In genomic region chr1:211469938-211470529, GRCh38 we compare ENCODE assay signal across 8 cellular contexts. TPM values are rescaled to one million over a fixed set of nuclear protein-coding genes. Genes with fewer than 3 reads are reported as not detected.
DNase-seq lines count a peak whose midpoint lies in the region; ATAC-seq and TF ChIP-seq lines count a peak whose summit lies in the region.

No MANE protein-coding gene starts in this region.

- POLR2A ChIA-PET in CD8-positive, alpha-beta T cell (lab: Charles Lee): no interaction called here

- no peaks in the 10 kb centered on the region for H3K36me3 Mint-ChIP-seq in CD8-positive, alpha-beta T cell
- no peaks in the 10 kb centered on the region for H3K36me3 Mint-ChIP-seq in activated T-cell treated with anti-CD3 and anti-CD28 coated beads, Interleukin-2, amount 50 U/mL, for 24 hours (ENCODE audit: low read depth)
- no peaks in the 10 kb centered on the region for H3K36me3 Mint-ChIP-seq in neural progenitor cell

- no peak overlapping the region for H3K4me3 ChIP-seq in CD8-positive, alpha-beta T cell (ENCODE audit: low read depth, low read length)
- H3K4me3 ChIP-seq in HFF-Myc (replicated peaks; ENCODE audit: low read depth, low read length): no peak overlapping the region
- no peak overlapping the region for H3K4me3 ChIP-seq in fibroblast of the aortic adventitia (ENCODE audit: low read depth, low read length)
- H3K4me3 ChIP-seq in neural progenitor cell: no peak overlapping the region
- H3K4me3 ChIP-seq in thoracic aorta: peak overlapping the region; percentile 23

- CTCF ChIA-PET in CD8-positive, alpha-beta T cell (lab: Charles Lee): interaction anchor here (0.9 to 4.5 kb wide), 12 partner anchors 9 to 182 kb away, joined by 3 to 41 read pairs (median 4); partner anchors contain the start of gene TRAF5

- no peaks in the 10 kb centered on the region for H3K4me1 Mint-ChIP-seq in CD8-positive, alpha-beta T cell (ENCODE audit: low read depth)
- no peaks in the 10 kb centered on the region for H3K4me1 Mint-ChIP-seq in activated T-cell treated with anti-CD3 and anti-CD28 coated beads, Interleukin-2, amount 50 U/mL, for 24 hours (ENCODE audit: low read depth)
- peaks cover 7% of the 10 kb centered on the region for H3K4me1 Mint-ChIP-seq in neural progenitor cell

- H3K79me2 ChIP-seq in neural progenitor cell (ENCODE audit: low read depth): no peaks in the 10 kb centered on the region

- no peaks in the 10 kb centered on the region for H3K4me1 ChIP-seq in CD8-positive, alpha-beta T cell (ENCODE audit: insufficient read depth, low read length)
- H3K4me1 ChIP-seq in neural progenitor cell: no peaks in the 10 kb centered on the region
- H3K4me1 ChIP-seq in thoracic aorta (ENCODE audit: control insufficient read depth in 1 of 2, low read depth in 2 of 2): peaks cover 4 to 12% of the 10 kb centered on the region in 2 donors

- no peaks in the 10 kb centered on the region for H3K36me3 ChIP-seq in CD8-positive, alpha-beta T cell (ENCODE audit: insufficient read depth, low read length)
- H3K36me3 ChIP-seq in neural progenitor cell: no peaks in the 10 kb centered on the region
- no peaks in the 10 kb centered on the region for H3K36me3 ChIP-seq in thoracic aorta

- no peak for ATAC-seq in CD8-positive, alpha-beta T cell
- ATAC-seq in thoracic aorta (ENCODE audit: insufficient number of reproducible peaks, low FRiP score, low read depth) (peak; percentile 42), GM21737 (IDR thresholded peaks at IDR 0.05; ENCODE audit: unreplicated experiment) (no peak)

- H3K27ac ChIP-seq in CD8-positive, alpha-beta T cell (ENCODE audit: low read depth, low read length): no peak overlapping the region
- H3K27ac ChIP-seq in neural progenitor cell (no peak overlapping the region), thoracic aorta (no peak overlapping the region)

- H2AFZ ChIP-seq in neural progenitor cell (replicated peaks): peak overlapping the region; percentile 77

- H3K27me3 ChIP-seq in CD8-positive, alpha-beta T cell (ENCODE audit: insufficient read depth, low read length): no peaks in the 10 kb centered on the region
- H3K27me3 ChIP-seq in neural progenitor cell (peaks cover 12% of the 10 kb centered on the region), thoracic aorta (replicated peaks; ENCODE audit: insufficient read depth) (no peaks in the 10 kb centered on the region)

- peak in 6 of 7 experiments; percentile 14 to 60 (median 32) for DNase-seq in CD8-positive, alpha-beta T cell
- DNase-seq in HFF-Myc (ENCODE audit: extremely low read depth, low read depth): peak; percentile 31
- peak; percentile 87 for DNase-seq in NCI-H748 (lab: John Stamatoyannopoulos, UW; ENCODE audit: unreplicated experiment)
- DNase-seq in activated T-cell treated with anti-CD3 and anti-CD28 coated beads, Interleukin-2, amount 50 U/mL, for 24 hours: peak; percentile 64
- peak; percentile 71 for DNase-seq in fibroblast of the aortic adventitia (ENCODE audit: low read depth)
- peak; percentile 89 for DNase-seq in neural progenitor cell (ENCODE audit: low spot score)
- peak; percentile 46 for DNase-seq in thoracic aorta (ENCODE audit: low spot score)

- no peaks in the 10 kb centered on the region for H3K9me3 Mint-ChIP-seq in CD8-positive, alpha-beta T cell
- no peaks in the 10 kb centered on the region for H3K9me3 Mint-ChIP-seq in activated T-cell treated with anti-CD3 and anti-CD28 coated beads, Interleukin-2, amount 50 U/mL, for 24 hours
- H3K9me3 Mint-ChIP-seq in neural progenitor cell: no peaks in the 10 kb centered on the region

- H3K4me2 ChIP-seq in neural progenitor cell: peak overlapping the region; percentile 58

- H3K4me3 Mint-ChIP-seq in CD8-positive, alpha-beta T cell: no peak overlapping the region
- H3K4me3 Mint-ChIP-seq in activated T-cell treated with anti-CD3 and anti-CD28 coated beads, Interleukin-2, amount 50 U/mL, for 24 hours: no peak overlapping the region
- no peak overlapping the region for H3K4me3 Mint-ChIP-seq in neural progenitor cell

- H3F3A ChIP-seq in neural progenitor cell (ENCODE audit: low read depth): no peaks in the 10 kb centered on the region

- H3K9me3 ChIP-seq in CD8-positive, alpha-beta T cell (ENCODE audit: low read length): no peaks in the 10 kb centered on the region
- H3K9me3 ChIP-seq in neural progenitor cell (ENCODE audit: low read depth): no peaks in the 10 kb centered on the region
- H3K9me3 ChIP-seq in thoracic aorta: no peaks in the 10 kb centered on the region

- no peaks in the 10 kb centered on the region for H4K20me1 ChIP-seq in neural progenitor cell (ENCODE audit: low read depth)

- intact Hi-C loops in CD8-positive, alpha-beta T cell (cut with DNase I, micrococcal nuclease): loop anchor here (10.0 kb wide), 2 partner anchors 55 to 185 kb away; no protein-coding TSS in a partner anchor

- H3K9ac ChIP-seq in neural progenitor cell: no peak overlapping the region

- H3K27me3 Mint-ChIP-seq in CD8-positive, alpha-beta T cell (ENCODE audit: low read depth): no peaks in the 10 kb centered on the region
- no peaks in the 10 kb centered on the region for H3K27me3 Mint-ChIP-seq in activated T-cell treated with anti-CD3 and anti-CD28 coated beads, Interleukin-2, amount 50 U/mL, for 24 hours
- H3K27me3 Mint-ChIP-seq in neural progenitor cell (ENCODE audit: insufficient read depth, low read depth): peaks cover 4% of the 10 kb centered on the region

- no peak overlapping the region for H3K27ac Mint-ChIP-seq in CD8-positive, alpha-beta T cell
- H3K27ac Mint-ChIP-seq in activated T-cell treated with anti-CD3 and anti-CD28 coated beads, Interleukin-2, amount 50 U/mL, for 24 hours: no peak overlapping the region
- H3K27ac Mint-ChIP-seq in neural progenitor cell: no peak overlapping the region

- TF ChIP-seq CTCF in CD8-positive, alpha-beta T cell (IDR thresholded peaks at IDR 0.05): peak; percentile 46
- TF ChIP-seq CTCF in HFF-Myc (IDR thresholded peaks at IDR 0.05; ENCODE audit: low read depth, low read length, missing control alignments): peak; percentile 94
- TF ChIP-seq CTCF in fibroblast of the aortic adventitia (IDR thresholded peaks at IDR 0.05; ENCODE audit: insufficient read depth, low read length): peak; percentile 95
- TF ChIP-seq CTCF in neural progenitor cell (IDR thresholded peaks at IDR 0.05): peak; percentile 86
- TF ChIP-seq CTCF in thoracic aorta (IDR thresholded peaks at IDR 0.05): peak; percentile 90

RNA-seq across cellular contexts. Expression of gene RD3, which starts 21.9 kb away (rescaled TPM):
- not detected for total RNA-seq in CD8-positive, alpha-beta T cell
- not detected in 2 replicates for total RNA-seq in fibroblast of the aortic adventitia (ENCODE audit: low replicate concordance)
- 0.77 and 1.5 TPM in 2 replicates for total RNA-seq in neural progenitor cell (ENCODE audit: low replicate concordance)
- under 1 TPM in 1 of 2 donors, not detected in 1; 0.41 TPM for total RNA-seq in thoracic aorta

Comparison
In these comparisons a context has a peak if more than half of its experiments do, and no peak if none do; other contexts are left out.
1. DNase-seq: peak in every context shown above with its lines; median percentile 89 in neural progenitor cell; 87 in NCI-H748; 71 in fibroblast of the aortic adventitia; 64 in activated T-cell treated with anti-CD3 and anti-CD28 coated beads, Interleukin-2, amount 50 U/mL, for 24 hours; 46 in thoracic aorta; 32 in CD8-positive, alpha-beta T cell; 31 in HFF-Myc.